Comparison of ENCODE assay signal across 3 cellular contexts in genomic region chr9:74718709-74719108, GRCh38.
TF ChIP-seq lines count a peak whose summit lies in the region.

No MANE protein-coding gene starts in this region.

TF ChIP-seq in A549, 52 proteins besides CTCF, POLR2A, EP300 and RAD21:
- TF ChIP-seq POLR2AphosphoS2 (conservative IDR thresholded peaks at IDR 0.05; ENCODE audit: low read length) = no peak
- TF ChIP-seq MAFK (IDR thresholded peaks at IDR 0.05; ENCODE audit: partially characterized antibody) = peak; percentile 96

TF ChIP-seq in IMR-90, 13 proteins besides CTCF, POLR2A, EP300 and RAD21:
- TF ChIP-seq FOS (IDR thresholded peaks at IDR 0.05; ENCODE audit: low read depth, low read length) (no peak), MAFK (IDR thresholded peaks at IDR 0.05; ENCODE audit: low read depth, low read length) (peak; percentile 98)

TF ChIP-seq in H1, 55 proteins besides CTCF, POLR2A, EP300 and RAD21:
- TF ChIP-seq PHF8 (conservative IDR thresholded peaks at IDR 0.05; ENCODE audit: low read depth, low read length) = no peak
- peak; percentile 90 for TF ChIP-seq MAFK (IDR thresholded peaks at IDR 0.05; ENCODE audit: low read depth, low read length)
